In genomic region chr1:221772107-221772506, GRCh38 we compare ENCODE assay signal across 29 cellular contexts. TPM values are rescaled to one million over a fixed set of nuclear protein-coding genes. Genes with fewer than 3 reads are reported as not detected.
A peak's percentile ranks its signal among the peaks of the same experiment; 100 is the strongest.
DNase-seq lines count a peak whose midpoint lies in the region; ATAC-seq and TF ChIP-seq lines count a peak whose summit lies in the region.
"Had no signal": no experiment of that assay in that cellular context is flagged by ENCODE, and none has a peak within 500 bp of the region (broad histone marks: within the 10 kb centered on the region; RNA-seq: fewer than 3 reads in every experiment).

No MANE protein-coding gene starts in this region.

- no peak overlapping the region for H2BK12ac ChIP-seq in trophoblast cell (ENCODE audit: low read length)

- H3K4me1 ChIP-seq in PC-3 (ENCODE audit: insufficient read depth, low read length) (peaks cover 6% of the 10 kb centered on the region; the same call in 1 of the 2 replicates), trophoblast cell (ENCODE audit: control insufficient read depth in 1 of 2, insufficient read depth in 2 of 2, low read length in 2 of 2) (no peaks in the 10 kb centered on the region)
- H3K4me1 ChIP-seq: adrenal gland, neural progenitor cell had no signal

- H3K9me3 ChIP-seq in PC-3 (ENCODE audit: low read length) = no peaks in the 10 kb centered on the region
- H3K9me3 ChIP-seq in trophoblast cell (ENCODE audit: insufficient read depth, low read depth, low read length) = no peaks in the 10 kb centered on the region
- H3K9me3 ChIP-seq: adrenal gland, BLaER1, esophagus squamous epithelium, left lung had no signal

- WGBS in trophoblast cell (ENCODE audit: extremely low coverage, insufficient coverage, insufficient read length) = no CpG with 5 or more reads among the region's 4 CpGs

- H3K4me2 ChIP-seq in PC-3 (ENCODE audit: low read length) (no peak overlapping the region), trophoblast cell (ENCODE audit: low read length) (no peak overlapping the region)
- H3K4me2 ChIP-seq: BLaER1, neural progenitor cell had no signal

- H4K12ac ChIP-seq in trophoblast cell (ENCODE audit: low read depth, low read length) = no peak overlapping the region

- H3K27me3 ChIP-seq in PC-3 (ENCODE audit: low read length) (no peaks in the 10 kb centered on the region), trophoblast cell (ENCODE audit: insufficient read depth, low read length) (no peaks in the 10 kb centered on the region)
- H3K27me3 ChIP-seq: adrenal gland, BLaER1, brain microvascular endothelial cell, dorsolateral prefrontal cortex, esophagus squamous epithelium, left lung, neural progenitor cell had no signal

- H3K27ac ChIP-seq in PC-3 (ENCODE audit: low read length) = no peak overlapping the region
- no peak overlapping the region for H3K27ac ChIP-seq in trophoblast cell (ENCODE audit: low read depth, low read length)
- H3K27ac ChIP-seq: adrenal gland, BLaER1, brain microvascular endothelial cell, dorsolateral prefrontal cortex, esophagus squamous epithelium, left lung, neural progenitor cell had no signal

- no peaks in the 10 kb centered on the region for H3F3A ChIP-seq in PC-3 (ENCODE audit: low read length, unreplicated experiment)

- intact Hi-C loops in PC-3 (cut with micrococcal nuclease) = no loop called here

- BruUV-seq in PC-3 (replicated peaks; lab: Mats Ljungman, UMichigan) = no TSS peak

- H4K20me1 ChIP-seq in PC-3 (ENCODE audit: low read length) = no peaks in the 10 kb centered on the region
- H4K20me1 ChIP-seq: BLaER1 had no signal

- H3K79me2 ChIP-seq in PC-3 (ENCODE audit: low read length) (no peaks in the 10 kb centered on the region), trophoblast cell (ENCODE audit: control insufficient read depth, insufficient read depth, low read length, poor library complexity) (no peaks in the 10 kb centered on the region)

- H3K4ac ChIP-seq in trophoblast cell (ENCODE audit: low read depth, low read length) = no peak overlapping the region

- H2BK120ac ChIP-seq in trophoblast cell (ENCODE audit: insufficient read depth, low read length, poor library complexity) = no peak overlapping the region

- H3K9ac ChIP-seq in PC-3 (ENCODE audit: low read length) = no peak overlapping the region
- no peak overlapping the region for H3K9ac ChIP-seq in trophoblast cell (ENCODE audit: low read length)
- H3K9ac ChIP-seq: BLaER1, neural progenitor cell had no signal

- ATAC-seq in PC-3 (no peak), GM18907 (IDR thresholded peaks at IDR 0.05; ENCODE audit: unreplicated experiment) (no peak), HG03342 (IDR thresholded peaks at IDR 0.05; ENCODE audit: unreplicated experiment) (no peak), GM18873 (IDR thresholded peaks at IDR 0.05; ENCODE audit: low FRiP score, unreplicated experiment) (no peak)
- ATAC-seq: activated T-cell treated with anti-CD3 and anti-CD28 coated beads, Interleukin-2, amount 50 U/mL, for 72 hours; left lung; right cardiac atrium; SK-N-SH treated with all-trans-retinoic acid at 6 μM for 48 hours had no signal

- no peaks in the 10 kb centered on the region for H3K9me2 ChIP-seq in PC-3 (replicated peaks; ENCODE audit: low read length)

- no peak overlapping the region for H4K91ac ChIP-seq in trophoblast cell (ENCODE audit: low read depth, low read length)

- TF ChIP-seq CTCF in AG09319 (IDR thresholded peaks at IDR 0.05; ENCODE audit: low read depth, low read length) (no peak), PC-3 (conservative IDR thresholded peaks at IDR 0.05; ENCODE audit: low read depth, low read length) (no peak)

- no peak overlapping the region; the same call in 1 of the 2 replicates for H2AFZ ChIP-seq in PC-3 (ENCODE audit: low read length)
- H2AFZ ChIP-seq in trophoblast cell (ENCODE audit: insufficient read depth, low read length, poor library complexity) = no peak overlapping the region
- H2AFZ ChIP-seq: neural progenitor cell had no signal

- DNase-seq in AG09319 (ENCODE audit: extremely low read depth, low read depth) (peak; percentile 61), PC-3 (peak; percentile 49), fibroblast of gingiva (ENCODE audit: low read depth) (peak; percentile 81), trophoblast cell (no peak), NCI-H526 (lab: John Stamatoyannopoulos, UW) (no peak)
- DNase-seq: ACHN; activated CD4-positive, alpha-beta T cell treated with anti-CD3 and anti-CD28 coated beads, Interleukin-2, amount 50 U/mL, for 1 hour; activated CD4-positive, CD25-positive, alpha-beta regulatory T cell; activated T-cell treated with anti-CD3 and anti-CD28 coated beads, Interleukin-2, amount 50 U/mL, for 72 hours; adrenal gland; brain microvascular endothelial cell; dorsolateral prefrontal cortex; esophagus squamous epithelium; glutamatergic neuron; KG1; left lung; mesendoderm; MM.1S; NCI-H1105 treated with DMSO at 0.1 percent for 48 hours; NCI-H1930; right cardiac atrium; Right ventricle myocardium superior; stimulated activated CD4-positive, alpha-beta T cell treated with anti-CD3 and anti-CD28 coated beads, Interleukin-4, amount 100 ng/mL, for 1 hour had no signal

- H3K18ac ChIP-seq in trophoblast cell (ENCODE audit: low read length) = no peak overlapping the region

- H3K23ac ChIP-seq in trophoblast cell (ENCODE audit: low read length) = no peak overlapping the region

- H3K14ac ChIP-seq in trophoblast cell (ENCODE audit: low read length) = no peak overlapping the region

- no peaks in the 10 kb centered on the region for H3K79me1 ChIP-seq in trophoblast cell (ENCODE audit: low read length)

- no peak overlapping the region for H4K8ac ChIP-seq in trophoblast cell (ENCODE audit: low read depth, low read length)

- peak overlapping the region; percentile 62 for H2AK5ac ChIP-seq in trophoblast cell (ENCODE audit: low read length)

- POLR2A ChIA-PET in PC-3 (lab: Charles Lee; ENCODE audit: unreplicated experiment) = no interaction called here

- H3K36me3 ChIP-seq in PC-3 (ENCODE audit: low read depth, low read length) = no peaks in the 10 kb centered on the region
- H3K36me3 ChIP-seq in trophoblast cell (ENCODE audit: control insufficient read depth in 1 of 2, insufficient read depth in 2 of 2, low read length in 2 of 2) = no peaks in the 10 kb centered on the region
- H3K36me3 ChIP-seq: adrenal gland, BLaER1, brain microvascular endothelial cell, esophagus squamous epithelium, left lung, neural progenitor cell had no signal

- H2BK5ac ChIP-seq in trophoblast cell (ENCODE audit: low read depth, low read length, poor library complexity) = no peak overlapping the region

- H3K4me3 ChIP-seq in PC-3 (ENCODE audit: low read length) = no peak overlapping the region
- H3K4me3 ChIP-seq in trophoblast cell (ENCODE audit: low read depth, low read length) = no peak overlapping the region
- H3K4me3 ChIP-seq: adrenal gland, BLaER1, dorsolateral prefrontal cortex, esophagus squamous epithelium, left lung, neural progenitor cell had no signal

- CTCF ChIA-PET in PC-3 (lab: Charles Lee) = interaction anchor here (0.6 kb wide), 1 partner anchor 675 kb away, joined by 4 read pairs; no protein-coding TSS in a partner anchor

RNA-seq across cellular contexts. Expression of gene DUSP10, which starts 30.2 kb away (rescaled TPM):
- total RNA-seq in PC-3 (2014; rRNA removed) = 5.1 and 6.2 TPM in 2 replicates
- polyA plus RNA-seq in trophoblast cell (2013) = 6.5 and 6.6 TPM in 2 replicates

Comparison
In these comparisons a context has a peak if more than half of its experiments do, and no peak if none do; other contexts are left out.
1. DNase-seq: peak in AG09319 (single experiment), PC-3 (single experiment) and fibroblast of gingiva (single experiment); none in trophoblast cell (0 of 2) and NCI-H526 (0 of 2).